In the genomic region with DNA sequence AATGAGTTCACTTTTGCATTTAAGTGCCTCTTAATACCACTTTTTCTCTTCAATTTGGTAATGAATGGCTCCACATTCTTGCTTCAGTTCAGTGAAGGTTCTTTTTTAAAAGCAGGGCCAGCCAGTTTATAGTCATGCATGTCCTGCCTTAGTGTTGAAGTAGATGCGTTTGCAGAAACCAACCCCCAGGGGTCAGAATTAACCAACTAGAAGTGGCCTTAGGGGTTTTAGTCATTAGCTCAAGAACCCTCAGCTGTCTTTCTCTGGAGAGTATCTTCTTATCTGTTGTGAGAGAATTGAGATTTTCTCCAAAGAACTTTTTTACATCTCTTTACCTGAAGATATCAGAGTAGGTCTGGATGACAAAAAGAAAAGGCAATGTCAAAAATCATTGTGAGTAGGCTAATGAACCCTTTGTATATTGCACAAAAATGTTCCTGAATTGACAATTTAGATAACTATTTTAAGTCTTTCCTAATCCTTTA, we compare ENCODE assay signal across 8 cellular contexts.
DNase-seq lines count a peak whose midpoint lies in the region; ATAC-seq and TF ChIP-seq lines count a peak whose summit lies in the region.

No MANE protein-coding gene starts in this region.

- no peaks in the 10 kb centered on the region for H3K36me3 ChIP-seq in right atrium auricular region

- H3K9me3 Mint-ChIP-seq in activated naive CD8-positive, alpha-beta T cell treated with anti-CD3 and anti-CD28 coated beads, Interleukin-2, amount 50 U/mL, for 24 hours: no peaks in the 10 kb centered on the region

- DNase-seq in AG04450 (ENCODE audit: low read depth, low spot score): peak; percentile 69
- peak; percentile 21 for DNase-seq in GM12864 (ENCODE audit: low read depth)
- DNase-seq in HuH-7 (ENCODE audit: low spot score): peak; percentile 58
- peak; percentile 46 for DNase-seq in NOMO-1 treated with DMSO at 0.1 percent for 48 hours (lab: John Stamatoyannopoulos, UW; ENCODE audit: unreplicated experiment)
- peak; percentile 23 for DNase-seq in activated naive CD8-positive, alpha-beta T cell treated with anti-CD3 and anti-CD28 coated beads, Interleukin-2, amount 50 U/mL, for 24 hours
- peak; percentile 72 for DNase-seq in right atrium auricular region (ENCODE audit: low spot score)
- no peak for DNase-seq in sciatic nerve (ENCODE audit: low spot score)

- CTCF ChIA-PET in AG04450 (lab: Charles Lee): interaction anchor here (0.5 to 9.6 kb wide), 29 partner anchors 9 to 771 kb away, joined by 3 to 271 read pairs (median 4); a partner anchor contains a TSS

- H3K9me3 ChIP-seq in AG04450 (ENCODE audit: control insufficient read depth, insufficient read depth, low read length) (no peaks in the 10 kb centered on the region), right atrium auricular region (no peaks in the 10 kb centered on the region)

- TF ChIP-seq CTCF in AG04450 (IDR thresholded peaks at IDR 0.05; ENCODE audit: low read depth, low read length): peak; percentile 85
- peak; percentile 58 for TF ChIP-seq CTCF in GM12864 (IDR thresholded peaks at IDR 0.05; ENCODE audit: low read depth, low read length, missing control alignments)
- TF ChIP-seq CTCF in right atrium auricular region (IDR thresholded peaks at IDR 0.05): peak; percentile 62 to 81

- no peaks in the 10 kb centered on the region for H3K4me1 ChIP-seq in right atrium auricular region

- no peaks in the 10 kb centered on the region for H3K4me1 Mint-ChIP-seq in activated naive CD8-positive, alpha-beta T cell treated with anti-CD3 and anti-CD28 coated beads, Interleukin-2, amount 50 U/mL, for 24 hours

- H3K27me3 Mint-ChIP-seq in activated naive CD8-positive, alpha-beta T cell treated with anti-CD3 and anti-CD28 coated beads, Interleukin-2, amount 50 U/mL, for 24 hours: peaks cover 2% of the 10 kb centered on the region

- no peaks in the 10 kb centered on the region for H3K36me3 Mint-ChIP-seq in activated naive CD8-positive, alpha-beta T cell treated with anti-CD3 and anti-CD28 coated beads, Interleukin-2, amount 50 U/mL, for 24 hours (ENCODE audit: low read depth)

- H3K27ac Mint-ChIP-seq in activated naive CD8-positive, alpha-beta T cell treated with anti-CD3 and anti-CD28 coated beads, Interleukin-2, amount 50 U/mL, for 24 hours: no peak overlapping the region

- H3K27ac ChIP-seq in AG04450 (ENCODE audit: low read depth, low read length) (no peak overlapping the region), right atrium auricular region (no peak overlapping the region)

- H3K27me3 ChIP-seq in AG04450 (ENCODE audit: control insufficient read depth, insufficient read depth, low read length) (peaks cover 5% of the 10 kb centered on the region), right atrium auricular region (no peaks in the 10 kb centered on the region)

- intact Hi-C loops in sciatic nerve (cut with DNase I): no loop called here

- POLR2A ChIA-PET in AG04450 (lab: Yijun Ruan, JAX): interaction anchor here (0.5 to 1.0 kb wide), 3 partner anchors 87 to 771 kb away, joined by 3 to 6 read pairs (median 3); no protein-coding TSS in a partner anchor

- no peak overlapping the region for H3K4me3 ChIP-seq in AG04450 (ENCODE audit: low read depth, low read length)
- no peak overlapping the region for H3K4me3 ChIP-seq in GM12864 (ENCODE audit: low read depth, low read length)
- no peak overlapping the region for H3K4me3 ChIP-seq in right atrium auricular region

- peak; percentile 63 for ATAC-seq in activated naive CD8-positive, alpha-beta T cell treated with anti-CD3 and anti-CD28 coated beads, Interleukin-2, amount 50 U/mL, for 24 hours
- peak; percentile 94 for ATAC-seq in sciatic nerve
- ATAC-seq in GM18858 (IDR thresholded peaks at IDR 0.05; ENCODE audit: unreplicated experiment): no peak

- no peak overlapping the region for H3K4me3 Mint-ChIP-seq in activated naive CD8-positive, alpha-beta T cell treated with anti-CD3 and anti-CD28 coated beads, Interleukin-2, amount 50 U/mL, for 24 hours
